Comparison of ENCODE assay signal across 15 cellular contexts in genomic region chr18:75168654-75169053, GRCh38.
"Had no signal": no experiment of that assay in that cellular context is flagged by ENCODE, and none has a peak within 500 bp of the region (broad histone marks: within the 10 kb centered on the region; RNA-seq: fewer than 3 reads in every experiment).

No MANE protein-coding gene starts in this region.

- H3K27me3 ChIP-seq: right lobe of liver, thyroid gland had no signal

- H3K4me3 ChIP-seq: lung, right lobe of liver had no signal

- DNase-seq: activated CD4-positive, alpha-beta T cell treated with anti-CD3 and anti-CD28 coated beads, Interleukin-2, amount 10 ng/mL, durations not matched to agents 24 days and 14 days; activated CD8-positive, alpha-beta T cell treated with anti-CD3 and anti-CD28 coated beads for 36 hours; activated naive CD4-positive, alpha-beta T cell treated with Interleukin-2 at 50 U/mL for 16 hours; activated naive CD8-positive, alpha-beta T cell treated with anti-CD3 and anti-CD28 coated beads, Interleukin-2, amount 10 ng/mL, durations not matched to agents 7 days and 5 days; activated T-cell treated with anti-CD3 and anti-CD28 coated beads, Interleukin-2, amount 50 U/mL, for 1 hour; effector memory CD8-positive, alpha-beta T cell; islet precursor cell; left colon; nephron progenitor cell; occipital lobe; right lobe of liver; stimulated activated CD4-positive, alpha-beta T cell treated with anti-CD3 and anti-CD28 coated beads, Interleukin-4, amount 100 ng/mL, for 24 hours; T1000; thyroid gland had no signal

- H3K9me3 ChIP-seq: right lobe of liver, thyroid gland had no signal

- H3K4me1 ChIP-seq: right lobe of liver had no signal

- H3K36me3 ChIP-seq: right lobe of liver, thyroid gland had no signal

- H3K27ac ChIP-seq: right lobe of liver had no signal
